In the genomic region with DNA sequence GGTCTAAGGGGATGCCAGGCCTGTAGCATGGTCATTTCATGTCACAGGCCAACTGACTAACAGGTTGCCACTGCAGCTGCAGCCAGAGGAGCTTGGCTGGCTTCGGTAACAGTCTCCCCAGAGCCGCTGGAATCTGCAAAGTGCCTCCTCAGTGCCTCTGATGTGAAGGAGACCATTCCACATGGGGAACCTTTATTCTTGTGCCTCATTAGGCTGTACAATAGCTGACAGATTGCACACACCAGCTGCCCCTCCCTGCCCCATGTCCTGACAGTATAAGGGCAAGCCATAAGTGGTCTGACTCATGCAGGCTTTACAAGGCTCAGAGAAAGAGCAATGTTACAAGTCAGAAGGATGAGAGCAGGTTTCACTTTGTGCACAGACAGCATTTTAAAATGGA, we compare ENCODE assay signal across 11 cellular contexts.
A peak's percentile ranks its signal among the peaks of the same experiment; 100 is the strongest.
DNase-seq lines count a peak whose midpoint lies in the region; ATAC-seq and TF ChIP-seq lines count a peak whose summit lies in the region.
"Had no signal": no experiment of that assay in that cellular context is flagged by ENCODE, and none has a peak within 500 bp of the region (broad histone marks: within the 10 kb centered on the region; RNA-seq: fewer than 3 reads in every experiment).

No MANE protein-coding gene starts in this region.

- peak; percentile 68 for DNase-seq in A172 (ENCODE audit: low spot score)
- DNase-seq in H4 (ENCODE audit: low spot score): peak; percentile 76
- DNase-seq in RPMI7951 (ENCODE audit: low read depth): peak; percentile 4
- peak; percentile 43 for DNase-seq in foreskin melanocyte
- no peak for DNase-seq in spleen
- DNase-seq in mesothelial cell of epicardium (ENCODE audit: low spot score in 2 of 2, unreplicated experiment in 2 of 2): no peak
- DNase-seq: CD8-positive, alpha-beta memory T cell; dorsolateral prefrontal cortex; SW 1271 had no signal

- H3K4me1 ChIP-seq in spleen: no peaks in the 10 kb centered on the region

- no peaks in the 10 kb centered on the region for H3K9me3 ChIP-seq in spleen

- H3K4me1 Mint-ChIP-seq in mesothelial cell of epicardium: peaks cover 6% of the 10 kb centered on the region
- H3K4me1 Mint-ChIP-seq: CD8-positive, alpha-beta memory T cell had no signal

- no peaks in the 10 kb centered on the region for H3K27me3 ChIP-seq in spleen (replicated peaks in 1 of 7)
- H3K27me3 ChIP-seq: dorsolateral prefrontal cortex had no signal

- TF ChIP-seq POLR2A in spleen (IDR thresholded peaks at IDR 0.05): no peak

- H3K27ac ChIP-seq in spleen: no peak overlapping the region

- intact Hi-C loops in spleen (cut with DNase I; ENCODE audit: low total_unique reads): no loop called here

- H3K27ac Mint-ChIP-seq in mesothelial cell of epicardium: no peak overlapping the region
- H3K27ac Mint-ChIP-seq: CD8-positive, alpha-beta memory T cell had no signal

- H3K9me3 Mint-ChIP-seq in mesothelial cell of epicardium: no peaks in the 10 kb centered on the region

- H3K36me3 ChIP-seq in spleen: no peaks in the 10 kb centered on the region

- ATAC-seq in GM18870 (IDR thresholded peaks at IDR 0.05; ENCODE audit: unreplicated experiment): no peak
- ATAC-seq in GM18867 (IDR thresholded peaks at IDR 0.05; ENCODE audit: unreplicated experiment): no peak

- H3K4me3 ChIP-seq in spleen: no peak overlapping the region
- H3K4me3 ChIP-seq: dorsolateral prefrontal cortex had no signal

- H3K27me3 Mint-ChIP-seq in mesothelial cell of epicardium (ENCODE audit: low read depth): no peaks in the 10 kb centered on the region

- no peak overlapping the region for H3K4me3 Mint-ChIP-seq in mesothelial cell of epicardium

- WGBS in spleen, 5 donors: 71 to 89% (median 74%) methylated on average over 2 of the region's 2 CpGs; no CpG with 5 or more reads in 1 of the 5 donors

- TF ChIP-seq CTCF in spleen (IDR thresholded peaks at IDR 0.05 in 8 of 11, conservative IDR thresholded peaks at IDR 0.05 in 3 of 11): no peak
- no peak for TF ChIP-seq CTCF in mesothelial cell of epicardium (IDR thresholded peaks at IDR 0.05; ENCODE audit: unreplicated experiment)

- no peaks in the 10 kb centered on the region for H3K36me3 Mint-ChIP-seq in mesothelial cell of epicardium
- H3K36me3 Mint-ChIP-seq: CD8-positive, alpha-beta memory T cell had no signal

Comparison
In these comparisons a context has a peak if more than half of its experiments do, and no peak if none do; other contexts are left out.
1. DNase-seq: peak in A172 (single experiment), H4 (single experiment), RPMI7951 (single experiment) and foreskin melanocyte (single experiment); none in spleen (single experiment) and mesothelial cell of epicardium (0 of 2).